18 cellular contexts compared by ENCODE assay signal in the genomic region with DNA sequence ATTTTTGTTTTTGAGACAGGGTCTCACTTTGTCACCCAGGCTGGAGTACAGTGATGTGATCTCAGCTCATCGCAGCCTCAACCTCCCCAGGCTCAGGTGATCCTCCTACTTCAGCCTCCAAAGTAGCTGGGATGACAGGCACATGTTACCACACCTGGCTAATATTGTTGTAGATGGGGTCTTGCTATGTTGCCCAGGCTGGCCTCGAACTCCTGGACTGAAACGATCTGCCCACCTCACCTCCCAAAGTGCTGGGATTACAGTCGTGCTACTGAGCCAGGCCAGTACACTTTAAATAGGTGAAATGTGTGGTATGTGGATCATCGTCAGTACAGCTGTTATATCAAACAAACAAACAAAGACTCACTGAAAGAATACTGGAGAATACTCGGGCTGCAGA. TPM values are rescaled to one million over a fixed set of nuclear protein-coding genes. Genes with fewer than 3 reads are reported as not detected.
DNase-seq lines count a peak whose midpoint lies in the region; ATAC-seq, FAIRE-seq and TF ChIP-seq lines count a peak whose summit lies in the region.
"Had no signal": no experiment of that assay in that cellular context is flagged by ENCODE, and none has a peak within 500 bp of the region (broad histone marks: within the 10 kb centered on the region; RNA-seq: fewer than 3 reads in every experiment).

No MANE protein-coding gene starts in this region.

- peaks cover 12% of the 10 kb centered on the region for H3K36me3 Mint-ChIP-seq in activated naive CD4-positive, alpha-beta T cell treated with anti-CD3 and anti-CD28 coated beads, Interleukin-2, amount 10 ng/mL, durations not matched to agents 7 days and 5 days
- H3K36me3 Mint-ChIP-seq in neural crest cell (ENCODE audit: low read depth), result peaks cover 12% of the 10 kb centered on the region
- peaks cover 49% of the 10 kb centered on the region for H3K36me3 Mint-ChIP-seq in activated T-cell treated with anti-CD3 and anti-CD28 coated beads, Interleukin-2, amount 50 U/mL, for 24 hours (ENCODE audit: low read depth)

- no peaks in the 10 kb centered on the region for H3K9me1 ChIP-seq in K562 (ENCODE audit: control insufficient read depth, insufficient read depth, low read length)

- H2AFZ ChIP-seq in K562 (ENCODE audit: low read depth, low read length), result no peak overlapping the region

- TF ChIP-seq CTCF in HEK293 (tag by site-specific recombination; IDR thresholded peaks at IDR 0.05) (no peak), K562 (IDR thresholded peaks at IDR 0.05 in 2 of 3, conservative IDR thresholded peaks at IDR 0.05 in 1 of 3; ENCODE audit: insufficient read depth in 2 of 3, low read depth in 1 of 3, low read length in 3 of 3) (no peak), neural crest cell (conservative IDR thresholded peaks at IDR 0.05) (no peak)

- no peak overlapping the region for H3K4me3 Mint-ChIP-seq in activated naive CD4-positive, alpha-beta T cell treated with anti-CD3 and anti-CD28 coated beads, Interleukin-2, amount 10 ng/mL, durations not matched to agents 7 days and 5 days
- no peak overlapping the region for H3K4me3 Mint-ChIP-seq in neural crest cell
- H3K4me3 Mint-ChIP-seq in activated T-cell treated with anti-CD3 and anti-CD28 coated beads, Interleukin-2, amount 50 U/mL, for 24 hours, result no peak overlapping the region
- H3K4me3 Mint-ChIP-seq: CD8-positive, alpha-beta T cell; H9 had no signal

- CTCF ChIA-PET in activated naive CD4-positive, alpha-beta T cell treated with anti-CD3 and anti-CD28 coated beads, Interleukin-2, amount 10 ng/mL, durations not matched to agents 7 days and 5 days (lab: Charles Lee), result no interaction called here
- CTCF ChIA-PET in HEK293 (lab: Yijun Ruan, JAX), result interaction anchor here (0.8 kb wide), 1 partner anchor 49 kb away, joined by 3 read pairs; no protein-coding TSS in a partner anchor
- CTCF ChIA-PET in K562 (lab: Yijun Ruan, JAX; ENCODE audit: low intra/inter-chr PET ratio), result no interaction called here

- H3K4me3 ChIP-seq in HEK293 (ENCODE audit: low read depth, low read length) (no peak overlapping the region), K562 (no peak overlapping the region)
- H3K4me3 ChIP-seq: A549 had no signal

- FAIRE-seq in K562 (lab: Jason Lieb, UNC), result no peak
- FAIRE-seq: A549, GM19239, H1 had no signal

- no peak for TF ChIP-seq POLR2A in K562 (conservative IDR thresholded peaks at IDR 0.05)

- peaks cover 6% of the 10 kb centered on the region for H3K4me1 Mint-ChIP-seq in activated naive CD4-positive, alpha-beta T cell treated with anti-CD3 and anti-CD28 coated beads, Interleukin-2, amount 10 ng/mL, durations not matched to agents 7 days and 5 days
- H3K4me1 Mint-ChIP-seq in neural crest cell, result peaks cover 15% of the 10 kb centered on the region
- H3K4me1 Mint-ChIP-seq in activated T-cell treated with anti-CD3 and anti-CD28 coated beads, Interleukin-2, amount 50 U/mL, for 24 hours (ENCODE audit: low read depth), result no peaks in the 10 kb centered on the region
- H3K4me1 Mint-ChIP-seq: H9 had no signal

- POLR2A ChIA-PET in HEK293 (lab: Yijun Ruan, JAX) (interaction anchor here (0.7 kb wide), 1 partner anchor 43 kb away, joined by 4 read pairs; no protein-coding TSS in a partner anchor), K562 (lab: Yijun Ruan, JAX) (no interaction called here)

- H3K4me2 ChIP-seq in K562 (ENCODE audit: insufficient read depth, low read length), result no peak overlapping the region
- H3K4me2 ChIP-seq: A549 had no signal

- H3K9ac ChIP-seq in K562 (ENCODE audit: insufficient read depth in 1 of 2, low read depth in 2 of 2, low read length in 2 of 2), result no peak overlapping the region

- no peak for TF ChIP-seq RAD21 in K562 (CRISPR knock-in tag; conservative IDR thresholded peaks at IDR 0.05 in 1 of 2, IDR thresholded peaks at IDR 0.05 in 1 of 2)

- no peaks in the 10 kb centered on the region for H3K4me1 ChIP-seq in HEK293 (ENCODE audit: control insufficient read depth, insufficient read depth, low read length)
- H3K4me1 ChIP-seq in K562 (replicated peaks in 1 of 2; ENCODE audit: control insufficient read depth in 2 of 2, insufficient read depth in 2 of 2, low read length in 2 of 2), result peaks cover 0 to 15% of the 10 kb centered on the region in 2 experiments; a peak in 1 of 5 replicates
- H3K4me1 ChIP-seq: A549 had no signal

- H3K9me3 Mint-ChIP-seq in activated naive CD4-positive, alpha-beta T cell treated with anti-CD3 and anti-CD28 coated beads, Interleukin-2, amount 10 ng/mL, durations not matched to agents 7 days and 5 days, result no peaks in the 10 kb centered on the region
- H3K9me3 Mint-ChIP-seq in neural crest cell, result no peaks in the 10 kb centered on the region
- H3K9me3 Mint-ChIP-seq in activated T-cell treated with anti-CD3 and anti-CD28 coated beads, Interleukin-2, amount 50 U/mL, for 24 hours, result no peaks in the 10 kb centered on the region
- H3K9me3 Mint-ChIP-seq: CD8-positive, alpha-beta T cell; H9 had no signal

- peaks cover 13% of the 10 kb centered on the region for H4K20me1 ChIP-seq in K562 (replicated peaks; ENCODE audit: control insufficient read depth, insufficient read depth, low read length)

- DNase-seq in activated naive CD4-positive, alpha-beta T cell treated with anti-CD3 and anti-CD28 coated beads, Interleukin-2, amount 10 ng/mL, durations not matched to agents 7 days and 5 days, result no peak
- DNase-seq in activated naive CD4-positive, alpha-beta T cell (lab: John Stamatoyannopoulos, UW), result no peak
- DNase-seq in K562 (ENCODE audit: extremely low read depth in 1 of 4, low spot score in 3 of 4) (no peak), neural crest cell (ENCODE audit: low read depth, low spot score) (no peak), mesenteric fat pad (ENCODE audit: low spot score) (no peak)
- no peak for DNase-seq in activated T-cell treated with anti-CD3 and anti-CD28 coated beads, Interleukin-2, amount 50 U/mL, for 24 hours
- DNase-seq: AML-193; Calu3; CD8-positive, alpha-beta T cell; DMS79 treated with DMSO at 0.1 percent for 48 hours; H9 had no signal

- H3K9me3 ChIP-seq in HEK293 (ENCODE audit: control insufficient read depth, insufficient read depth, low read depth, low read length), result no peaks in the 10 kb centered on the region
- no peaks in the 10 kb centered on the region for H3K9me3 ChIP-seq in K562 (replicated peaks; ENCODE audit: control insufficient read depth, insufficient read depth, low read depth, low read length)
- H3K9me3 ChIP-seq: A549 had no signal

- H3K27me3 ChIP-seq in K562 (ENCODE audit: control insufficient read depth in 2 of 2, insufficient read depth in 2 of 2, low read length in 2 of 2), result no peaks in the 10 kb centered on the region

- H3K36me3 ChIP-seq in HEK293 (ENCODE audit: control insufficient read depth in 2 of 2, insufficient read depth in 1 of 2, low read length in 2 of 2) (peaks cover 0 to 72% of the 10 kb centered on the region in 2 experiments; a peak in 2 of 3 replicates), K562 (ENCODE audit: control insufficient read depth, insufficient read depth, low read length) (peaks cover 12% of the 10 kb centered on the region; the same call in 2 of the 3 replicates)

- H3K27ac ChIP-seq in HEK293 (ENCODE audit: extremely low read depth, low read depth, low read length) (no peak overlapping the region), K562 (ENCODE audit: extremely low read depth, low read depth, low read length) (no peak overlapping the region)
- H3K27ac ChIP-seq: 22Rv1, A549 had no signal

- ATAC-seq in K562, result no peak
- ATAC-seq: A549; CD8-positive, alpha-beta T cell had no signal

- no peaks in the 10 kb centered on the region for H3K27me3 Mint-ChIP-seq in activated naive CD4-positive, alpha-beta T cell treated with anti-CD3 and anti-CD28 coated beads, Interleukin-2, amount 10 ng/mL, durations not matched to agents 7 days and 5 days
- H3K27me3 Mint-ChIP-seq in neural crest cell (ENCODE audit: low read depth), result no peaks in the 10 kb centered on the region
- H3K27me3 Mint-ChIP-seq in activated T-cell treated with anti-CD3 and anti-CD28 coated beads, Interleukin-2, amount 50 U/mL, for 24 hours, result no peaks in the 10 kb centered on the region

- TF ChIP-seq EP300 in K562 (IDR thresholded peaks at IDR 0.05; ENCODE audit: low read length), result no peak

- H3K79me2 ChIP-seq in K562 (ENCODE audit: control insufficient read depth, insufficient read depth, low read length), result no peaks in the 10 kb centered on the region

- 48% methylated on average over 6 of the region's 6 CpGs for WGBS in K562 (ENCODE audit: insufficient coverage, low coverage, missing lambda C conversion rate)

- in situ Hi-C loops in K562 (cut with MboI), result no loop called here

- BruUV-seq in K562 (replicated peaks; lab: Mats Ljungman, UMichigan), result no TSS peak

- H3K27ac Mint-ChIP-seq in activated naive CD4-positive, alpha-beta T cell treated with anti-CD3 and anti-CD28 coated beads, Interleukin-2, amount 10 ng/mL, durations not matched to agents 7 days and 5 days, result peak overlapping the region; percentile 49
- H3K27ac Mint-ChIP-seq in neural crest cell (ENCODE audit: unreplicated experiment), result peak overlapping the region; percentile 57
- H3K27ac Mint-ChIP-seq in activated T-cell treated with anti-CD3 and anti-CD28 coated beads, Interleukin-2, amount 50 U/mL, for 24 hours, result no peak overlapping the region
- H3K27ac Mint-ChIP-seq: CD8-positive, alpha-beta T cell had no signal

- intact Hi-C loops in K562 (cut with micrococcal nuclease), result no loop called here

RNA-seq across cellular contexts. Expression of a gene that starts 35.0 kb away (rescaled TPM):
- 0.90 and 4.5 TPM in 2 replicates for total RNA-seq in K562 (2011; cell fraction: chromatin; rRNA removed; ENCODE audit: low replicate concordance)
- 2.9 and 4.0 TPM in 2 replicates for total RNA-seq in K562 (2011; cell fraction: nucleolus; rRNA removed)
- 1.5 and 1.6 TPM in 2 replicates for total RNA-seq in K562 (2011; cell fraction: nucleoplasm; rRNA removed)
- 0.41 and 1.0 TPM in 2 replicates for total RNA-seq in K562 (2014; rRNA removed)
- 0.25 and 0.26 TPM in 2 replicates for total RNA-seq in K562 (2014; rRNA removed; fragmentation: Illumina TruSeq; extraction: Trizol)
- total RNA-seq in K562 (2015; rRNA removed; fragmentation: Illumina TruSeq; extraction: Trizol), result 0.49 and 0.51 TPM in 2 replicates
- total RNA-seq in K562 (2021), result 1.3 and 1.5 TPM in 2 replicates
- 0.54 and 0.65 TPM in 2 replicates for polyA plus RNA-seq in K562 (2011; rRNA removed)
- 0.63 and 2.3 TPM in 2 replicates for polyA plus RNA-seq in K562 (2011; cell fraction: cytosol; rRNA removed)
- polyA plus RNA-seq in K562 (2011; cell fraction: nucleus; rRNA removed), result 1.1 and 3.9 TPM in 2 replicates
- polyA plus RNA-seq in K562 (2012), result 0.79 and 0.86 TPM in 2 replicates
- polyA plus RNA-seq in K562 (2014; fragmentation: Illumina TruSeq; extraction: Trizol), result 0.54 and 0.71 TPM in 2 replicates
- polyA plus RNA-seq in K562 (2014; fragmentation: Nextera tagmentation; extraction: Ambion mirVana), result under 1 TPM; 0.01 to 0.03 TPM
- 0.85 and 0.90 TPM in 2 replicates for polyA plus RNA-seq in K562 (2014; rRNA removed)
- polyA minus RNA-seq in K562 (2011; rRNA and poly(A)+ RNA removed), result 0.30 and 0.81 TPM in 2 replicates
- 0.86 and 1.2 TPM in 2 replicates for polyA minus RNA-seq in K562 (2011; cell fraction: cytosol; rRNA and poly(A)+ RNA removed)
- polyA minus RNA-seq in K562 (2011; cell fraction: nucleus; rRNA and poly(A)+ RNA removed), result 0.89 and 1.2 TPM in 2 replicates
- 28.1 and 28.7 TPM in 2 replicates for total RNA-seq in neural crest cell
- 32.3 TPM for total RNA-seq in mesenteric fat pad

RNA-seq across cellular contexts. Expression of a gene that starts 51.9 kb away (rescaled TPM):
- total RNA-seq in K562 (2011; cell fraction: chromatin; rRNA removed; ENCODE audit: low replicate concordance), result not detected in 2 replicates
- not detected in 2 replicates for total RNA-seq in K562 (2011; cell fraction: nucleolus; rRNA removed)
- not detected in 2 replicates for total RNA-seq in K562 (2011; cell fraction: nucleoplasm; rRNA removed)
- total RNA-seq in K562 (2014; rRNA removed), result not detected in 2 replicates
- not detected in 2 replicates for total RNA-seq in K562 (2014; rRNA removed; fragmentation: Illumina TruSeq; extraction: Trizol)
- not detected in 2 replicates for total RNA-seq in K562 (2015; rRNA removed; fragmentation: Illumina TruSeq; extraction: Trizol)
- 0.27 TPM in 1 of 2 replicates, not detected in the other for total RNA-seq in K562 (2021)
- not detected in 2 replicates for polyA plus RNA-seq in K562 (2011; rRNA removed)
- polyA plus RNA-seq in K562 (2011; cell fraction: cytosol; rRNA removed), result not detected in 2 replicates
- not detected in 2 replicates for polyA plus RNA-seq in K562 (2011; cell fraction: nucleus; rRNA removed)
- polyA plus RNA-seq in K562 (2012), result not detected in 2 replicates
- not detected in 2 replicates for polyA plus RNA-seq in K562 (2014; fragmentation: Illumina TruSeq; extraction: Trizol)
- not detected for polyA plus RNA-seq in K562 (2014; fragmentation: Nextera tagmentation; extraction: Ambion mirVana)
- not detected in 2 replicates for polyA plus RNA-seq in K562 (2014; rRNA removed)
- not detected in 2 replicates for polyA minus RNA-seq in K562 (2011; rRNA and poly(A)+ RNA removed)
- polyA minus RNA-seq in K562 (2011; cell fraction: cytosol; rRNA and poly(A)+ RNA removed), result not detected in 2 replicates
- polyA minus RNA-seq in K562 (2011; cell fraction: nucleus; rRNA and poly(A)+ RNA removed), result not detected in 2 replicates
- 23.6 and 25.2 TPM in 2 replicates for total RNA-seq in neural crest cell
- not detected for total RNA-seq in mesenteric fat pad
- total RNA-seq: Calu3; CD8-positive, alpha-beta T cell; HT-29 had no signal
- polyA plus RNA-seq: A549, BJ had no signal

Comparison
In these comparisons a context has a peak if more than half of its experiments do, and no peak if none do; other contexts are left out.
1. RNA of a gene that starts 51.9 kb away (total RNA-seq): 23.6 to 25.2 TPM in neural crest cell; 0.27 TPM in K562 and not detected in mesenteric fat pad (single experiment); every median in the first group is over 10 times any median in the second.